18 cellular contexts compared by ENCODE assay signal in genomic region chr17:39084558-39084957, GRCh38.
DNase-seq lines count a peak whose midpoint lies in the region; ATAC-seq and TF ChIP-seq lines count a peak whose summit lies in the region.
"Had no signal": no experiment of that assay in that cellular context is flagged by ENCODE, and none has a peak within 500 bp of the region (broad histone marks: within the 10 kb centered on the region; RNA-seq: fewer than 3 reads in every experiment).

No MANE protein-coding gene starts in this region.

- H3K4me3 Mint-ChIP-seq in natural killer cell, result no peak overlapping the region
- H3K4me3 Mint-ChIP-seq in natural killer cell treated with Interleukin-12 subunit alpha and Interleukin-12 subunit beta and Interleukin-15 and Interleukin-18, amount 100 ng/mL, for 72 hours, result no peak overlapping the region
- H3K4me3 Mint-ChIP-seq: CD4-positive, alpha-beta memory T cell had no signal

- TF ChIP-seq CTCF in natural killer cell (IDR thresholded peaks at IDR 0.05) (no peak), MM.1S (IDR thresholded peaks at IDR 0.05; ENCODE audit: low read length) (no peak)

- H3K4ac ChIP-seq in mesenchymal stem cell (ENCODE audit: low read depth in 1 of 2, low read length in 2 of 2), result no peak overlapping the region

- H3K18ac ChIP-seq in mesenchymal stem cell (ENCODE audit: low read depth in 1 of 2, low read length in 2 of 2), result no peak overlapping the region

- H3F3A ChIP-seq in MM.1S (ENCODE audit: insufficient read depth, low read length), result no peaks in the 10 kb centered on the region

- ATAC-seq in natural killer cell, result no peak
- no peak for ATAC-seq in natural killer cell treated with Interleukin-12 subunit alpha and Interleukin-12 subunit beta and Interleukin-15 and Interleukin-18, amount 100 ng/mL, for 72 hours
- ATAC-seq: GM12878, K562 had no signal

- H3K9me3 ChIP-seq in SJCRH30 (replicated peaks) (no peaks in the 10 kb centered on the region), mesenchymal stem cell (ENCODE audit: control insufficient read depth, low read length) (no peaks in the 10 kb centered on the region), MM.1S (replicated peaks; ENCODE audit: insufficient read depth, low read length) (no peaks in the 10 kb centered on the region)

- 74% methylated on average over 11 of the region's 11 CpGs for WGBS in mesenchymal stem cell

- H2AFZ ChIP-seq in mesenchymal stem cell (ENCODE audit: low read depth, low read length), result no peak overlapping the region
- no peak overlapping the region for H2AFZ ChIP-seq in MM.1S (ENCODE audit: low read length)
- H2AFZ ChIP-seq: GM23248 had no signal

- H3K27ac Mint-ChIP-seq in natural killer cell, result peak overlapping the region; percentile 41 to 45
- peak overlapping the region in 1 of 2 donors; percentile 71 for H3K27ac Mint-ChIP-seq in natural killer cell treated with Interleukin-12 subunit alpha and Interleukin-12 subunit beta and Interleukin-15 and Interleukin-18, amount 100 ng/mL, for 72 hours

- no peaks in the 10 kb centered on the region for H3K9me2 ChIP-seq in MM.1S (replicated peaks; ENCODE audit: insufficient read depth, low read length)

- H2BK15ac ChIP-seq in mesenchymal stem cell (ENCODE audit: low read depth, poor library complexity, severe bottlenecking), result peak overlapping the region; percentile 44

- H2BK120ac ChIP-seq in mesenchymal stem cell (ENCODE audit: low read depth, low read length), result no peak overlapping the region

- peak overlapping the region in 1 of 2 experiments; percentile 40 for H2BK12ac ChIP-seq in mesenchymal stem cell (ENCODE audit: low read length in 2 of 2)

- H3K4me2 ChIP-seq in mesenchymal stem cell (ENCODE audit: low read length, poor library complexity, severe bottlenecking) (no peak overlapping the region), MM.1S (ENCODE audit: low read depth, low read length) (no peak overlapping the region)

- H3K9me3 Mint-ChIP-seq in natural killer cell, result no peaks in the 10 kb centered on the region
- H3K9me3 Mint-ChIP-seq in natural killer cell treated with Interleukin-12 subunit alpha and Interleukin-12 subunit beta and Interleukin-15 and Interleukin-18, amount 100 ng/mL, for 72 hours, result no peaks in the 10 kb centered on the region
- H3K9me3 Mint-ChIP-seq: CD4-positive, alpha-beta memory T cell had no signal

- peaks cover 12% of the 10 kb centered on the region in 2 donors for H3K4me1 Mint-ChIP-seq in natural killer cell
- H3K4me1 Mint-ChIP-seq in natural killer cell treated with Interleukin-12 subunit alpha and Interleukin-12 subunit beta and Interleukin-15 and Interleukin-18, amount 100 ng/mL, for 72 hours (ENCODE audit: low read depth in 2 of 2), result peaks cover 5 to 7% of the 10 kb centered on the region in 2 donors

- H4K91ac ChIP-seq in mesenchymal stem cell (ENCODE audit: low read length), result no peak overlapping the region

- H3K36me3 ChIP-seq in SJCRH30 (no peaks in the 10 kb centered on the region), mesenchymal stem cell (ENCODE audit: control insufficient read depth in 1 of 2, insufficient read depth in 2 of 2, low read depth in 1 of 2, low read length in 2 of 2) (peaks cover 3 to 15% of the 10 kb centered on the region in 2 experiments), MM.1S (replicated peaks; ENCODE audit: insufficient read depth, low read length) (no peaks in the 10 kb centered on the region)

- no peak overlapping the region for H4K8ac ChIP-seq in mesenchymal stem cell (ENCODE audit: low read length)

- H3K36me3 Mint-ChIP-seq in natural killer cell, result no peaks in the 10 kb centered on the region
- H3K36me3 Mint-ChIP-seq in natural killer cell treated with Interleukin-12 subunit alpha and Interleukin-12 subunit beta and Interleukin-15 and Interleukin-18, amount 100 ng/mL, for 72 hours, result no peaks in the 10 kb centered on the region
- H3K36me3 Mint-ChIP-seq: CD4-positive, alpha-beta memory T cell had no signal

- H2BK5ac ChIP-seq in mesenchymal stem cell (ENCODE audit: low read depth, low read length, poor library complexity, severe bottlenecking), result no peak overlapping the region

- H3K14ac ChIP-seq in mesenchymal stem cell (ENCODE audit: low read length in 2 of 2), result peak overlapping the region in 1 of 2 experiments; percentile 81

- H3K9ac ChIP-seq in mesenchymal stem cell (ENCODE audit: low read length), result no peak overlapping the region
- H3K9ac ChIP-seq in MM.1S (ENCODE audit: low read length), result no peak overlapping the region
- H3K9ac ChIP-seq: GM23248 had no signal

- no peaks in the 10 kb centered on the region for H3K79me2 ChIP-seq in MM.1S (ENCODE audit: low read length)

- H3K4me3 ChIP-seq in SJCRH30 (no peak overlapping the region), mesenchymal stem cell (ENCODE audit: insufficient read depth in 1 of 2, low read depth in 1 of 2, low read length in 2 of 2) (no peak overlapping the region), MM.1S (ENCODE audit: low read length) (no peak overlapping the region)
- H3K4me3 ChIP-seq: GM12878, GM23248, K562 had no signal

- H3K27ac ChIP-seq in SJCRH30, result no peak overlapping the region
- no peak overlapping the region for H3K27ac ChIP-seq in mesenchymal stem cell (ENCODE audit: low read length, poor library complexity, severe bottlenecking)
- no peak overlapping the region for H3K27ac ChIP-seq in MM.1S (ENCODE audit: low read length)
- H3K27ac ChIP-seq: GM23248 had no signal

- H3K23ac ChIP-seq in mesenchymal stem cell (ENCODE audit: low read length in 2 of 2), result no peak overlapping the region

- no peaks in the 10 kb centered on the region for H3K27me3 Mint-ChIP-seq in natural killer cell (ENCODE audit: low read depth in 2 of 2)
- H3K27me3 Mint-ChIP-seq in natural killer cell treated with Interleukin-12 subunit alpha and Interleukin-12 subunit beta and Interleukin-15 and Interleukin-18, amount 100 ng/mL, for 72 hours, result no peaks in the 10 kb centered on the region
- H3K27me3 Mint-ChIP-seq: CD4-positive, alpha-beta memory T cell had no signal

- intact Hi-C loops in natural killer cell (cut with micrococcal nuclease), result no loop called here

- H3K79me1 ChIP-seq in mesenchymal stem cell (replicated peaks; ENCODE audit: low read length, poor library complexity, severe bottlenecking), result no peaks in the 10 kb centered on the region

- H3K4me1 ChIP-seq in SJCRH30 (peaks cover 41% of the 10 kb centered on the region), mesenchymal stem cell (ENCODE audit: control insufficient read depth, insufficient read depth, low read depth, low read length) (peaks cover 4% of the 10 kb centered on the region), MM.1S (ENCODE audit: low read length) (no peaks in the 10 kb centered on the region)

- no peak for DNase-seq in natural killer cell
- DNase-seq in natural killer cell treated with Interleukin-12 subunit alpha and Interleukin-12 subunit beta and Interleukin-15 and Interleukin-18, amount 100 ng/mL, for 72 hours (ENCODE audit: low spot score), result no peak
- DNase-seq in SJCRH30, result peak; percentile 35 to 62
- DNase-seq in mesenchymal stem cell, result no peak
- no peak for DNase-seq in nucleus accumbens (lab: John Stamatoyannopoulos, UW)
- DNase-seq in MM.1S, result no peak
- DNase-seq in HuH-7 (ENCODE audit: low spot score), result no peak
- DNase-seq: Calu3; CD4-positive, alpha-beta memory T cell; DND-41; GDM1; GM23248; NCI-H1436 treated with DMSO at 0.1 percent for 48 hours; NCI-H2081 treated with DMSO at 0.1 percent for 48 hours; NCI-H510A; SHP77 had no signal

- no peak overlapping the region for H2AK5ac ChIP-seq in mesenchymal stem cell (ENCODE audit: low read length, severe bottlenecking)

- no peaks in the 10 kb centered on the region for H4K20me1 ChIP-seq in MM.1S (ENCODE audit: insufficient read depth, low read length)

- H3K27me3 ChIP-seq in SJCRH30 (no peaks in the 10 kb centered on the region), mesenchymal stem cell (ENCODE audit: control insufficient read depth in 1 of 2, insufficient read depth in 1 of 2, low read length in 2 of 2) (peaks cover 4 to 42% of the 10 kb centered on the region in 2 experiments), MM.1S (replicated peaks; ENCODE audit: insufficient read depth, low read length) (no peaks in the 10 kb centered on the region)

Comparison
In these comparisons a context has a peak if more than half of its experiments do, and no peak if none do; other contexts are left out.
1. DNase-seq: peak in SJCRH30 (2 of 2); none in natural killer cell (single experiment), natural killer cell treated with Interleukin-12 subunit alpha and Interleukin-12 subunit beta and Interleukin-15 and Interleukin-18, amount 100 ng/mL, for 72 hours (single experiment), mesenchymal stem cell (single experiment), nucleus accumbens (0 of 56), MM.1S (single experiment) and HuH-7 (single experiment).